19 cellular contexts compared by ENCODE assay signal in genomic region chr19:18190278-18190677, GRCh38. TPM values are rescaled to one million over a fixed set of nuclear protein-coding genes. Genes with fewer than 3 reads are reported as not detected.
DNase-seq lines count a peak whose midpoint lies in the region; ATAC-seq, FAIRE-seq and TF ChIP-seq lines count a peak whose summit lies in the region.
"Had no signal": no experiment of that assay in that cellular context is flagged by ENCODE, and none has a peak within 500 bp of the region (broad histone marks: within the 10 kb centered on the region; RNA-seq: fewer than 3 reads in every experiment).

No MANE protein-coding gene starts in this region.

- TF ChIP-seq RAD21 in HepG2 (CRISPR knock-in tag; IDR thresholded peaks at IDR 0.05) = no peak

- H3K4me3 ChIP-seq in HepG2 (replicated peaks in 1 of 3; ENCODE audit: insufficient read depth in 1 of 3, low read depth in 2 of 3, low read length in 3 of 3) (peak overlapping the region in 2 of 3 experiments; percentile 8 to 54; a peak in 3 of 6 replicates), right lobe of liver (no peak overlapping the region)
- H3K4me3 ChIP-seq: PC-9, SJCRH30 had no signal

- H3K27me3 ChIP-seq in HepG2 (ENCODE audit: control insufficient read depth in 1 of 2, insufficient read depth in 2 of 2, low read length in 2 of 2) (no peaks in the 10 kb centered on the region; a peak in 1 of 5 replicates), right lobe of liver (no peaks in the 10 kb centered on the region)

- DNase-seq in HepG2 (ENCODE audit: low spot score) = no peak
- DNase-seq in right lobe of liver = no peak
- DNase-seq in WTC11 (ENCODE audit: low spot score) = no peak
- DNase-seq in stimulated activated effector memory CD8-positive, alpha-beta T cell treated with anti-CD3 and anti-CD28 coated beads, Interleukin-12 subunit alpha, Interleukin-12 subunit beta, amount 100 ng/mL, for 72 hours (ENCODE audit: low spot score in 2 of 2) = no peak
- no peak for DNase-seq in activated naive CD4-positive, alpha-beta T cell treated with anti-CD3 and anti-CD28 coated beads, Interleukin-2, amount 10 ng/mL, durations not matched to agents 7 days and 5 days
- DNase-seq in H54 (ENCODE audit: insufficient read length, low spot score) = no peak
- DNase-seq: CD8-positive, alpha-beta T cell; DMS53; Karpas-422; NCI-H1092; NCI-H146; NCI-H2029 treated with DMSO at 0.1 percent for 48 hours; NCI-H2171; NCI-H526; PC-9; SJCRH30 had no signal

- no peak for TF ChIP-seq POLR2A in HepG2 (IDR thresholded peaks at IDR 0.05; ENCODE audit: insufficient read depth in 1 of 2, low read depth in 2 of 2, low read length in 2 of 2)
- TF ChIP-seq POLR2A in right lobe of liver (IDR thresholded peaks at IDR 0.05) = no peak
- TF ChIP-seq POLR2A in H54 (IDR thresholded peaks at IDR 0.05; ENCODE audit: low read depth, low read length) = no peak

- intact Hi-C loops in HepG2 (cut with micrococcal nuclease; ENCODE audit: unreplicated experiment) (no loop called here), right lobe of liver (cut with DNase I) (no loop called here)

- H3K36me3 ChIP-seq in HepG2 (replicated peaks in 1 of 2; ENCODE audit: control insufficient read depth in 1 of 2, insufficient read depth in 2 of 2, low read length in 2 of 2) (no peaks in the 10 kb centered on the region; a peak in 1 of 5 replicates), right lobe of liver (no peaks in the 10 kb centered on the region)
- H3K36me3 ChIP-seq: SJCRH30 had no signal

- H3K4me2 ChIP-seq in HepG2 (ENCODE audit: low read depth, low read length) = peak overlapping the region; percentile 66

- FAIRE-seq in HepG2 (lab: Jason Lieb, UNC) (no peak), H54 (lab: Jason Lieb, UNC) (no peak)
- FAIRE-seq: GM12892, GM18507 had no signal

- no peaks in the 10 kb centered on the region for H3K9me3 Mint-ChIP-seq in WTC11
- H3K9me3 Mint-ChIP-seq in stimulated activated effector memory CD8-positive, alpha-beta T cell treated with anti-CD3 and anti-CD28 coated beads, Interleukin-12 subunit alpha, Interleukin-12 subunit beta, amount 100 ng/mL, for 72 hours = no peaks in the 10 kb centered on the region
- H3K9me3 Mint-ChIP-seq in activated naive CD4-positive, alpha-beta T cell treated with anti-CD3 and anti-CD28 coated beads, Interleukin-2, amount 10 ng/mL, durations not matched to agents 7 days and 5 days = no peaks in the 10 kb centered on the region
- H3K9me3 Mint-ChIP-seq: CD8-positive, alpha-beta T cell had no signal

- H3K9ac ChIP-seq in HepG2 (ENCODE audit: insufficient read depth, low read depth, low read length) = no peak overlapping the region

- in situ Hi-C loops in HepG2 (cut with HindIII; ENCODE audit: extremely low pct_ligation_motif_present, low pct_unique_long_range_greater_than_20kb) = no loop called here

- no TSS peak for BruUV-seq in HepG2 (replicated peaks; lab: Mats Ljungman, UMichigan)

- no peak overlapping the region for H3K27ac ChIP-seq in HepG2 (ENCODE audit: extremely low read length, insufficient read depth, low read length)
- no peak overlapping the region for H3K27ac ChIP-seq in right lobe of liver
- H3K27ac ChIP-seq: SJCRH30 had no signal

- TF ChIP-seq EP300 in HepG2 (IDR thresholded peaks at IDR 0.05; ENCODE audit: low read depth in 2 of 2, low read length in 2 of 2) = no peak
- no peak for TF ChIP-seq EP300 in HepG2 (CRISPR knock-in tag; IDR thresholded peaks at IDR 0.05; ENCODE audit: borderline replicate concordance)

- WGBS in HepG2 (ENCODE audit: low lambda C conversion rate) = 16% methylated on average over 4 of the region's 4 CpGs
- WGBS in right lobe of liver (ENCODE audit: insufficient coverage, low coverage, low lambda C conversion rate, missing lambda C conversion rate) = 79% methylated on average over 4 of the region's 4 CpGs

- CTCF ChIA-PET in HepG2 (lab: Yijun Ruan, JAX; ENCODE audit: low intra/inter-chr PET ratio, low total read pairs) (no interaction called here), WTC11 (lab: Charles Lee) (interaction anchor here (6.0 kb wide), 1 partner anchor 77 kb away, joined by 33 read pairs; no protein-coding TSS in a partner anchor)
- CTCF ChIA-PET in activated naive CD4-positive, alpha-beta T cell treated with anti-CD3 and anti-CD28 coated beads, Interleukin-2, amount 10 ng/mL, durations not matched to agents 7 days and 5 days (lab: Charles Lee) = interaction anchor here (1.7 kb wide), 1 partner anchor 62 kb away, joined by 10 read pairs; no protein-coding TSS in a partner anchor

- no peak overlapping the region for H2AFZ ChIP-seq in HepG2 (ENCODE audit: low read length)
- H2AFZ ChIP-seq: PC-9 had no signal

- H3K27me3 Mint-ChIP-seq in WTC11 (ENCODE audit: low read depth) = peaks cover 2% of the 10 kb centered on the region; the same call in 1 of the 2 replicates
- peaks cover 4% of the 10 kb centered on the region for H3K27me3 Mint-ChIP-seq in activated naive CD4-positive, alpha-beta T cell treated with anti-CD3 and anti-CD28 coated beads, Interleukin-2, amount 10 ng/mL, durations not matched to agents 7 days and 5 days

- POLR2A ChIA-PET in HepG2 (lab: Yijun Ruan, JAX) (interaction anchor here (0.7 to 1.4 kb wide), 2 partner anchors 34 to 194 kb away, joined by 3 read pairs; no protein-coding TSS in a partner anchor), WTC11 (lab: Charles Lee) (interaction anchor here (0.6 to 0.7 kb wide), 2 partner anchors 16 to 38 kb away, joined by 3 read pairs; no protein-coding TSS in a partner anchor)

- peaks cover 7% of the 10 kb centered on the region for H3K79me2 ChIP-seq in HepG2 (ENCODE audit: insufficient read depth, low read length)

- H3K4me3 Mint-ChIP-seq in WTC11 = no peak overlapping the region
- no peak overlapping the region for H3K4me3 Mint-ChIP-seq in stimulated activated effector memory CD8-positive, alpha-beta T cell treated with anti-CD3 and anti-CD28 coated beads, Interleukin-12 subunit alpha, Interleukin-12 subunit beta, amount 100 ng/mL, for 72 hours
- no peak overlapping the region for H3K4me3 Mint-ChIP-seq in activated naive CD4-positive, alpha-beta T cell treated with anti-CD3 and anti-CD28 coated beads, Interleukin-2, amount 10 ng/mL, durations not matched to agents 7 days and 5 days
- H3K4me3 Mint-ChIP-seq: CD8-positive, alpha-beta T cell had no signal

- H3K4me1 ChIP-seq in HepG2 (ENCODE audit: insufficient read depth, low read length) (peaks cover 45% of the 10 kb centered on the region), right lobe of liver (peaks cover 0 to 8% (median 2%) of the 10 kb centered on the region in 4 donors)
- H3K4me1 ChIP-seq: SJCRH30 had no signal

- no peaks in the 10 kb centered on the region for H3K9me3 ChIP-seq in HepG2 (ENCODE audit: low read length)
- H3K9me3 ChIP-seq in right lobe of liver = no peaks in the 10 kb centered on the region
- H3K9me3 ChIP-seq: SJCRH30 had no signal

- TF ChIP-seq CTCF in HepG2 (CRISPR knock-in tag; IDR thresholded peaks at IDR 0.05) (no peak), right lobe of liver (IDR thresholded peaks at IDR 0.05) (no peak), WTC11 (IDR thresholded peaks at IDR 0.05) (no peak)

- ATAC-seq in HepG2 (no peak), right lobe of liver (no peak), WTC11 (no peak)
- no peak for ATAC-seq in stimulated activated effector memory CD8-positive, alpha-beta T cell treated with anti-CD3 and anti-CD28 coated beads, Interleukin-12 subunit alpha, Interleukin-12 subunit beta, amount 100 ng/mL, for 72 hours
- ATAC-seq: CD8-positive, alpha-beta T cell had no signal

- H3K4me1 Mint-ChIP-seq in WTC11 = peaks cover 25% of the 10 kb centered on the region
- peaks cover 19% of the 10 kb centered on the region for H3K4me1 Mint-ChIP-seq in stimulated activated effector memory CD8-positive, alpha-beta T cell treated with anti-CD3 and anti-CD28 coated beads, Interleukin-12 subunit alpha, Interleukin-12 subunit beta, amount 100 ng/mL, for 72 hours
- peaks cover 24% of the 10 kb centered on the region for H3K4me1 Mint-ChIP-seq in activated naive CD4-positive, alpha-beta T cell treated with anti-CD3 and anti-CD28 coated beads, Interleukin-2, amount 10 ng/mL, durations not matched to agents 7 days and 5 days

- peak overlapping the region; percentile 45; the same call in 1 of the 2 replicates for H3K27ac Mint-ChIP-seq in WTC11
- peak overlapping the region; percentile 67 for H3K27ac Mint-ChIP-seq in stimulated activated effector memory CD8-positive, alpha-beta T cell treated with anti-CD3 and anti-CD28 coated beads, Interleukin-12 subunit alpha, Interleukin-12 subunit beta, amount 100 ng/mL, for 72 hours
- no peak overlapping the region for H3K27ac Mint-ChIP-seq in activated naive CD4-positive, alpha-beta T cell treated with anti-CD3 and anti-CD28 coated beads, Interleukin-2, amount 10 ng/mL, durations not matched to agents 7 days and 5 days
- H3K27ac Mint-ChIP-seq: CD8-positive, alpha-beta T cell had no signal

- H4K20me1 ChIP-seq in HepG2 (ENCODE audit: insufficient read depth, low read length) = no peaks in the 10 kb centered on the region

- H3K36me3 Mint-ChIP-seq in WTC11 = no peaks in the 10 kb centered on the region; the same call in 1 of the 2 replicates
- peaks cover 23% of the 10 kb centered on the region for H3K36me3 Mint-ChIP-seq in stimulated activated effector memory CD8-positive, alpha-beta T cell treated with anti-CD3 and anti-CD28 coated beads, Interleukin-12 subunit alpha, Interleukin-12 subunit beta, amount 100 ng/mL, for 72 hours
- H3K36me3 Mint-ChIP-seq in activated naive CD4-positive, alpha-beta T cell treated with anti-CD3 and anti-CD28 coated beads, Interleukin-2, amount 10 ng/mL, durations not matched to agents 7 days and 5 days = no peaks in the 10 kb centered on the region
- H3K36me3 Mint-ChIP-seq: CD8-positive, alpha-beta T cell had no signal

RNA-seq across cellular contexts. Expression of gene MPV17L2, which starts 2.7 kb away (rescaled TPM):
- 13.0 and 16.7 TPM in 2 replicates for total RNA-seq in HepG2 (2016; rRNA removed; fragmentation: Illumina TruSeq; extraction: Trizol)
- total RNA-seq in HepG2 (2016; cell fraction: cytosol; rRNA removed; fragmentation: Illumina TruSeq; extraction: Trizol; ENCODE audit: low read depth) = 5.8 and 6.2 TPM in 2 replicates
- 13.4 and 17.8 TPM in 2 replicates for total RNA-seq in HepG2 (2016; cell fraction: insoluble cytoplasmic fraction; rRNA removed; fragmentation: Illumina TruSeq; extraction: Trizol)
- total RNA-seq in HepG2 (2016; cell fraction: membrane; rRNA removed; fragmentation: Illumina TruSeq; extraction: Trizol) = 8.3 and 11.1 TPM in 2 replicates
- total RNA-seq in HepG2 (2016; cell fraction: nucleus; rRNA removed; fragmentation: Illumina TruSeq; extraction: Trizol) = 9.2 and 11.2 TPM in 2 replicates
- 12.4 and 13.6 TPM in 2 replicates for polyA plus RNA-seq in HepG2 (2011; rRNA removed)
- polyA plus RNA-seq in HepG2 (2011; cell fraction: cytosol; rRNA removed) = 8.7 and 13.2 TPM in 2 replicates
- 5.8 and 6.4 TPM in 2 replicates for polyA plus RNA-seq in HepG2 (2011; cell fraction: nucleus; rRNA removed)
- polyA plus RNA-seq in HepG2 (2012) = 6.0 and 9.4 TPM in 2 replicates
- 7.8 and 8.4 TPM in 2 replicates for polyA plus RNA-seq in HepG2 (2016; cell fraction: cytosol; fragmentation: Illumina TruSeq; extraction: Trizol; ENCODE audit: low read depth)
- polyA plus RNA-seq in HepG2 (2016; cell fraction: insoluble cytoplasmic fraction; fragmentation: Illumina TruSeq; extraction: Trizol; ENCODE audit: low read depth) = 21.7 TPM in 2 replicates
- 9.2 and 11.9 TPM in 2 replicates for polyA plus RNA-seq in HepG2 (2016; cell fraction: membrane; fragmentation: Illumina TruSeq; extraction: Trizol; ENCODE audit: low read depth)
- 27.8 and 29.4 TPM in 2 replicates for polyA plus RNA-seq in HepG2 (2016; cell fraction: nucleus; fragmentation: Illumina TruSeq; extraction: Trizol; ENCODE audit: insufficient read depth, low read depth)
- 22.3 and 69.9 TPM in 2 replicates for polyA minus RNA-seq in HepG2 (2011; rRNA and poly(A)+ RNA removed; ENCODE audit: low replicate concordance)
- 3.4 and 4.1 TPM in 2 replicates for polyA minus RNA-seq in HepG2 (2011; cell fraction: cytosol; rRNA and poly(A)+ RNA removed)
- polyA minus RNA-seq in HepG2 (2011; cell fraction: nucleus; rRNA and poly(A)+ RNA removed) = 2.5 and 3.7 TPM in 2 replicates
- total RNA-seq in right lobe of liver = 10 to 100 TPM in 2 of 6 experiments, 1 to 10 TPM in 4; 6.5 to 26.4 (median 7.5) TPM
- 26.3 to 29.8 TPM (median 28.0 TPM) in 3 replicates for total RNA-seq in WTC11 (2021)

RNA-seq across cellular contexts. Expression of gene RAB3A, which starts 13.6 kb away (rescaled TPM):
- total RNA-seq in HepG2 (2016; rRNA removed; fragmentation: Illumina TruSeq; extraction: Trizol) = 0.53 and 0.58 TPM in 2 replicates
- total RNA-seq in HepG2 (2016; cell fraction: cytosol; rRNA removed; fragmentation: Illumina TruSeq; extraction: Trizol; ENCODE audit: low read depth) = 1.5 and 2.4 TPM in 2 replicates
- 0.61 and 1.2 TPM in 2 replicates for total RNA-seq in HepG2 (2016; cell fraction: insoluble cytoplasmic fraction; rRNA removed; fragmentation: Illumina TruSeq; extraction: Trizol)
- total RNA-seq in HepG2 (2016; cell fraction: membrane; rRNA removed; fragmentation: Illumina TruSeq; extraction: Trizol) = 1.4 and 1.8 TPM in 2 replicates
- 1.0 and 1.4 TPM in 2 replicates for total RNA-seq in HepG2 (2016; cell fraction: nucleus; rRNA removed; fragmentation: Illumina TruSeq; extraction: Trizol)
- polyA plus RNA-seq in HepG2 (2011; rRNA removed) = 0.95 and 0.98 TPM in 2 replicates
- polyA plus RNA-seq in HepG2 (2011; cell fraction: cytosol; rRNA removed) = 1.4 TPM in 2 replicates
- 2.7 and 3.2 TPM in 2 replicates for polyA plus RNA-seq in HepG2 (2011; cell fraction: nucleus; rRNA removed)
- polyA plus RNA-seq in HepG2 (2012) = 1.8 and 2.1 TPM in 2 replicates
- 0.90 and 0.94 TPM in 2 replicates for polyA plus RNA-seq in HepG2 (2016; cell fraction: cytosol; fragmentation: Illumina TruSeq; extraction: Trizol; ENCODE audit: low read depth)
- 1.1 and 2.1 TPM in 2 replicates for polyA plus RNA-seq in HepG2 (2016; cell fraction: insoluble cytoplasmic fraction; fragmentation: Illumina TruSeq; extraction: Trizol; ENCODE audit: low read depth)
- 1.1 TPM in 2 replicates for polyA plus RNA-seq in HepG2 (2016; cell fraction: membrane; fragmentation: Illumina TruSeq; extraction: Trizol; ENCODE audit: low read depth)
- polyA plus RNA-seq in HepG2 (2016; cell fraction: nucleus; fragmentation: Illumina TruSeq; extraction: Trizol; ENCODE audit: insufficient read depth, low read depth) = 2.0 and 3.3 TPM in 2 replicates
- polyA minus RNA-seq in HepG2 (2011; rRNA and poly(A)+ RNA removed; ENCODE audit: low replicate concordance) = 4.2 and 9.4 TPM in 2 replicates
- polyA minus RNA-seq in HepG2 (2011; cell fraction: cytosol; rRNA and poly(A)+ RNA removed) = 3.9 and 4.1 TPM in 2 replicates
- polyA minus RNA-seq in HepG2 (2011; cell fraction: nucleus; rRNA and poly(A)+ RNA removed) = 0.64 and 1.2 TPM in 2 replicates
- total RNA-seq in right lobe of liver = 1 to 10 TPM in 3 of 6 experiments, under 1 TPM in 3; 0.81 to 2.6 (median 1.4) TPM
- total RNA-seq in WTC11 (2021) = 12.2 to 14.7 TPM (median 14.6 TPM) in 3 replicates

RNA-seq across cellular contexts. Expression of gene IFI30, which starts 16.7 kb away (rescaled TPM):
- total RNA-seq in HepG2 (2016; rRNA removed; fragmentation: Illumina TruSeq; extraction: Trizol) = 41.2 and 79.4 TPM in 2 replicates
- total RNA-seq in HepG2 (2016; cell fraction: cytosol; rRNA removed; fragmentation: Illumina TruSeq; extraction: Trizol; ENCODE audit: low read depth) = 49.8 and 56.5 TPM in 2 replicates
- 39.1 and 76.9 TPM in 2 replicates for total RNA-seq in HepG2 (2016; cell fraction: insoluble cytoplasmic fraction; rRNA removed; fragmentation: Illumina TruSeq; extraction: Trizol)
- total RNA-seq in HepG2 (2016; cell fraction: membrane; rRNA removed; fragmentation: Illumina TruSeq; extraction: Trizol) = 32.9 and 35.3 TPM in 2 replicates
- total RNA-seq in HepG2 (2016; cell fraction: nucleus; rRNA removed; fragmentation: Illumina TruSeq; extraction: Trizol) = 62.2 and 72.4 TPM in 2 replicates
- polyA plus RNA-seq in HepG2 (2011; rRNA removed) = 24.7 and 25.0 TPM in 2 replicates
- polyA plus RNA-seq in HepG2 (2011; cell fraction: cytosol; rRNA removed) = 33.2 and 51.0 TPM in 2 replicates
- polyA plus RNA-seq in HepG2 (2011; cell fraction: nucleus; rRNA removed) = 13.2 and 16.2 TPM in 2 replicates
- 13.8 and 14.8 TPM in 2 replicates for polyA plus RNA-seq in HepG2 (2012)
- 68.0 and 80.0 TPM in 2 replicates for polyA plus RNA-seq in HepG2 (2016; cell fraction: cytosol; fragmentation: Illumina TruSeq; extraction: Trizol; ENCODE audit: low read depth)
- polyA plus RNA-seq in HepG2 (2016; cell fraction: insoluble cytoplasmic fraction; fragmentation: Illumina TruSeq; extraction: Trizol; ENCODE audit: low read depth) = 46.2 and 52.2 TPM in 2 replicates
- polyA plus RNA-seq in HepG2 (2016; cell fraction: membrane; fragmentation: Illumina TruSeq; extraction: Trizol; ENCODE audit: low read depth) = 28.9 and 31.1 TPM in 2 replicates
- polyA plus RNA-seq in HepG2 (2016; cell fraction: nucleus; fragmentation: Illumina TruSeq; extraction: Trizol; ENCODE audit: insufficient read depth, low read depth) = 133 TPM in 2 replicates
- polyA minus RNA-seq in HepG2 (2011; rRNA and poly(A)+ RNA removed; ENCODE audit: low replicate concordance) = 49.7 and 255 TPM in 2 replicates
- 11.2 and 23.9 TPM in 2 replicates for polyA minus RNA-seq in HepG2 (2011; cell fraction: cytosol; rRNA and poly(A)+ RNA removed)
- 3.7 and 4.4 TPM in 2 replicates for polyA minus RNA-seq in HepG2 (2011; cell fraction: nucleus; rRNA and poly(A)+ RNA removed)
- 100 to 1,000 TPM in 3 of 6 experiments, 10 to 100 TPM in 3; 54.0 to 205 (median 91.8) TPM for total RNA-seq in right lobe of liver
- total RNA-seq in WTC11 (2021) = 20.2 to 30.3 TPM (median 26.2 TPM) in 3 replicates

RNA-seq across cellular contexts. Expression of gene PDE4C, which starts 36.0 kb away (rescaled TPM):
- total RNA-seq in HepG2 (2016; rRNA removed; fragmentation: Illumina TruSeq; extraction: Trizol) (0.90 and 1.4 TPM in 2 replicates), right lobe of liver (1 to 10 TPM in 1 of 6 experiments, under 1 TPM in 5; 0.25 to 1.1 (median 0.57) TPM), WTC11 (2021) (3.0 to 5.7 TPM (median 3.8 TPM) in 3 replicates)
- 0.30 and 0.44 TPM in 2 replicates for total RNA-seq in HepG2 (2016; cell fraction: cytosol; rRNA removed; fragmentation: Illumina TruSeq; extraction: Trizol; ENCODE audit: low read depth)
- total RNA-seq in HepG2 (2016; cell fraction: insoluble cytoplasmic fraction; rRNA removed; fragmentation: Illumina TruSeq; extraction: Trizol) = 0.49 and 1.5 TPM in 2 replicates
- 0.07 and 0.37 TPM in 2 replicates for total RNA-seq in HepG2 (2016; cell fraction: membrane; rRNA removed; fragmentation: Illumina TruSeq; extraction: Trizol)
- total RNA-seq in HepG2 (2016; cell fraction: nucleus; rRNA removed; fragmentation: Illumina TruSeq; extraction: Trizol) = 1.7 and 2.4 TPM in 2 replicates
- polyA plus RNA-seq in HepG2 (2011; rRNA removed) = 14.0 and 17.9 TPM in 2 replicates
- 3.4 and 4.6 TPM in 2 replicates for polyA plus RNA-seq in HepG2 (2011; cell fraction: cytosol; rRNA removed)
- polyA plus RNA-seq in HepG2 (2011; cell fraction: nucleus; rRNA removed) = 128 and 158 TPM in 2 replicates
- 2.2 and 3.2 TPM in 2 replicates for polyA plus RNA-seq in HepG2 (2012)
- polyA plus RNA-seq in HepG2 (2016; cell fraction: cytosol; fragmentation: Illumina TruSeq; extraction: Trizol; ENCODE audit: low read depth) = not detected in 2 replicates
- 0.33 and 0.37 TPM in 2 replicates for polyA plus RNA-seq in HepG2 (2016; cell fraction: insoluble cytoplasmic fraction; fragmentation: Illumina TruSeq; extraction: Trizol; ENCODE audit: low read depth)
- not detected in 2 replicates for polyA plus RNA-seq in HepG2 (2016; cell fraction: membrane; fragmentation: Illumina TruSeq; extraction: Trizol; ENCODE audit: low read depth)
- 10.9 and 11.5 TPM in 2 replicates for polyA plus RNA-seq in HepG2 (2016; cell fraction: nucleus; fragmentation: Illumina TruSeq; extraction: Trizol; ENCODE audit: insufficient read depth, low read depth)
- 0.56 and 12.3 TPM in 2 replicates for polyA minus RNA-seq in HepG2 (2011; rRNA and poly(A)+ RNA removed; ENCODE audit: low replicate concordance)
- 1.5 and 3.1 TPM in 2 replicates for polyA minus RNA-seq in HepG2 (2011; cell fraction: cytosol; rRNA and poly(A)+ RNA removed)
- 30.4 and 31.1 TPM in 2 replicates for polyA minus RNA-seq in HepG2 (2011; cell fraction: nucleus; rRNA and poly(A)+ RNA removed)
- total RNA-seq: A172 had no signal

RNA-seq across cellular contexts. Expression of gene PIK3R2, which starts 37.3 kb away (rescaled TPM):
- total RNA-seq in HepG2 (2016; rRNA removed; fragmentation: Illumina TruSeq; extraction: Trizol) (15.8 and 25.3 TPM in 2 replicates), right lobe of liver (10 to 100 TPM; 11.1 to 21.4 (median 14.6) TPM), WTC11 (2021) (51.9 to 56.9 TPM (median 53.8 TPM) in 3 replicates)
- total RNA-seq in HepG2 (2016; cell fraction: cytosol; rRNA removed; fragmentation: Illumina TruSeq; extraction: Trizol; ENCODE audit: low read depth) = 13.7 and 16.1 TPM in 2 replicates
- total RNA-seq in HepG2 (2016; cell fraction: insoluble cytoplasmic fraction; rRNA removed; fragmentation: Illumina TruSeq; extraction: Trizol) = 12.5 and 18.3 TPM in 2 replicates
- total RNA-seq in HepG2 (2016; cell fraction: membrane; rRNA removed; fragmentation: Illumina TruSeq; extraction: Trizol) = 33.3 and 40.2 TPM in 2 replicates
- 14.5 and 18.4 TPM in 2 replicates for total RNA-seq in HepG2 (2016; cell fraction: nucleus; rRNA removed; fragmentation: Illumina TruSeq; extraction: Trizol)
- 18.6 and 27.2 TPM in 2 replicates for polyA plus RNA-seq in HepG2 (2011; rRNA removed)
- polyA plus RNA-seq in HepG2 (2011; cell fraction: cytosol; rRNA removed) = 17.0 and 21.2 TPM in 2 replicates
- 35.7 and 42.1 TPM in 2 replicates for polyA plus RNA-seq in HepG2 (2011; cell fraction: nucleus; rRNA removed)
- 39.2 and 39.3 TPM in 2 replicates for polyA plus RNA-seq in HepG2 (2012)
- polyA plus RNA-seq in HepG2 (2016; cell fraction: cytosol; fragmentation: Illumina TruSeq; extraction: Trizol; ENCODE audit: low read depth) = 8.4 and 11.9 TPM in 2 replicates
- 30.5 and 42.6 TPM in 2 replicates for polyA plus RNA-seq in HepG2 (2016; cell fraction: insoluble cytoplasmic fraction; fragmentation: Illumina TruSeq; extraction: Trizol; ENCODE audit: low read depth)
- polyA plus RNA-seq in HepG2 (2016; cell fraction: membrane; fragmentation: Illumina TruSeq; extraction: Trizol; ENCODE audit: low read depth) = 46.8 and 48.0 TPM in 2 replicates
- polyA plus RNA-seq in HepG2 (2016; cell fraction: nucleus; fragmentation: Illumina TruSeq; extraction: Trizol; ENCODE audit: insufficient read depth, low read depth) = 60.8 and 65.6 TPM in 2 replicates
- polyA minus RNA-seq in HepG2 (2011; rRNA and poly(A)+ RNA removed; ENCODE audit: low replicate concordance) = 18.1 and 22.4 TPM in 2 replicates
- 12.0 and 21.3 TPM in 2 replicates for polyA minus RNA-seq in HepG2 (2011; cell fraction: cytosol; rRNA and poly(A)+ RNA removed)
- 12.7 and 19.6 TPM in 2 replicates for polyA minus RNA-seq in HepG2 (2011; cell fraction: nucleus; rRNA and poly(A)+ RNA removed)

Comparison
In these comparisons a context has a peak if more than half of its experiments do, and no peak if none do; other contexts are left out.
1. H3K4me3 ChIP-seq: peak in HepG2 (2 of 3); none in right lobe of liver (0 of 3).
2. Of the 50 proteins assayed by ChIP-seq in both HepG2 and WTC11: peak only in HepG2: ZNF121; only in WTC11: none; in both: none; in neither: 49.